In genomic region chr11:62832346-62833234, GRCh38 we compare ENCODE assay signal across 8 cellular contexts. TPM values are rescaled to one million over a fixed set of nuclear protein-coding genes. Genes with fewer than 3 reads are reported as not detected.
A peak's percentile ranks its signal among the peaks of the same experiment; 100 is the strongest.
DNase-seq lines count a peak whose midpoint lies in the region; ATAC-seq, FAIRE-seq and TF ChIP-seq lines count a peak whose summit lies in the region.

Gene TEX54, minus strand, starts transcription at chr11:62832841.

- intact Hi-C loops in CD8-positive, alpha-beta T cell (cut with DNase I, micrococcal nuclease), result loop anchor here (1.0 to 2.0 kb wide), 7 partner anchors 24 to 231 kb away; partner anchors contain the start of genes MTA2 (in 1 of the 2), TAF6L (in 1 of the 2), TMEM179B (in 1 of the 2) and TMEM223 (in 1 of the 2)
- intact Hi-C loops in dendritic cell treated with granulocyte-macrophage colony-stimulating factor and Interleukin-4, amounts not matched to agents 40 ng/mL and 50 ng/mL, for 4 days (cut with micrococcal nuclease), result loop anchor here (2.0 kb wide), 2 partner anchors 14 to 46 kb away; partner anchors contain the start of gene TMEM179B
- intact Hi-C loops in vagina (cut with DNase I), result loop anchor here (10.0 kb wide), 1 partner anchor 48 kb away; the partner anchor contains the start of gene TMEM179B

- no peaks in the 10 kb centered on the region for H3K27me3 ChIP-seq in CD8-positive, alpha-beta T cell (ENCODE audit: insufficient read depth, low read length)
- H3K27me3 ChIP-seq in vagina, result no peaks in the 10 kb centered on the region

- FAIRE-seq in HTR-8/SVneo (lab: Jason Lieb, UNC), result no peak

- H3K27ac ChIP-seq in CD8-positive, alpha-beta T cell (ENCODE audit: low read depth, low read length), result peak within 1 kb of the TSS; percentile 94
- H3K27ac ChIP-seq in vagina, result peak within 1 kb of the TSS; percentile 94

- TF ChIP-seq CTCF in CD8-positive, alpha-beta T cell (IDR thresholded peaks at IDR 0.05), result no peak
- TF ChIP-seq CTCF in vagina (IDR thresholded peaks at IDR 0.05), result no peak

- POLR2A ChIA-PET in CD8-positive, alpha-beta T cell (lab: Charles Lee), result interaction anchor here (0.6 to 2.8 kb wide), 16 partner anchors 9 to 865 kb away, joined by 3 to 67 read pairs (median 4); partner anchors contain the start of genes C11orf98, CSKMT, HNRNPUL2 and NXF1

- DNase-seq in CD8-positive, alpha-beta T cell, result no peak
- peak; percentile 49 for DNase-seq in NCI-H82 treated with DMSO at 0.1 percent for 48 hours (lab: John Stamatoyannopoulos, UW; ENCODE audit: unreplicated experiment)
- DNase-seq in mucosa of gallbladder (ENCODE audit: low spot score), result peak; percentile 14
- DNase-seq in vagina (ENCODE audit: extremely low spot score in 2 of 2), result peak in 1 of 2 donors; percentile 93
- DNase-seq in HTR-8/SVneo (ENCODE audit: insufficient read length, low spot score), result no peak
- no peak for DNase-seq in stimulated activated CD4-positive, alpha-beta T cell treated with anti-CD3 and anti-CD28 coated beads, Interleukin-15, amount 100 ng/mL, for 24 hours

- CTCF ChIA-PET in CD8-positive, alpha-beta T cell (lab: Charles Lee), result interaction anchor here (0.7 to 1.9 kb wide), 4 partner anchors 19 to 49 kb away, joined by 3 to 7 read pairs (median 4); partner anchors contain the start of gene SLC3A2

- H3K4me1 ChIP-seq in CD8-positive, alpha-beta T cell (ENCODE audit: insufficient read depth, low read length), result peaks cover 22% of the 10 kb centered on the region
- H3K4me1 ChIP-seq in vagina, result peaks cover 59% of the 10 kb centered on the region

- no peaks in the 10 kb centered on the region for H3K9me3 Mint-ChIP-seq in CD8-positive, alpha-beta T cell
- H3K9me3 Mint-ChIP-seq in dendritic cell treated with granulocyte-macrophage colony-stimulating factor and Interleukin-4, amounts not matched to agents 40 ng/mL and 50 ng/mL, for 4 days, result no peaks in the 10 kb centered on the region

- H3K36me3 Mint-ChIP-seq in CD8-positive, alpha-beta T cell, result peaks cover 64% of the 10 kb centered on the region
- H3K36me3 Mint-ChIP-seq in dendritic cell treated with granulocyte-macrophage colony-stimulating factor and Interleukin-4, amounts not matched to agents 40 ng/mL and 50 ng/mL, for 4 days (ENCODE audit: low read depth), result peaks cover 88% of the 10 kb centered on the region

- H3K4me3 ChIP-seq in CD8-positive, alpha-beta T cell (ENCODE audit: low read depth, low read length), result peak within 1 kb of the TSS; percentile 95
- H3K4me3 ChIP-seq in vagina, result peak within 1 kb of the TSS; percentile 96 to 99

- no peak for ATAC-seq in CD8-positive, alpha-beta T cell
- peak; percentile 11 for ATAC-seq in GM21576 (IDR thresholded peaks at IDR 0.05; ENCODE audit: unreplicated experiment)

- no peaks in the 10 kb centered on the region for H3K9me3 ChIP-seq in CD8-positive, alpha-beta T cell (ENCODE audit: low read length)
- no peaks in the 10 kb centered on the region for H3K9me3 ChIP-seq in vagina

- H3K27ac Mint-ChIP-seq in CD8-positive, alpha-beta T cell, result peak within 1 kb of the TSS; percentile 98
- peak within 1 kb of the TSS; percentile 94 for H3K27ac Mint-ChIP-seq in dendritic cell treated with granulocyte-macrophage colony-stimulating factor and Interleukin-4, amounts not matched to agents 40 ng/mL and 50 ng/mL, for 4 days

- H3K36me3 ChIP-seq in CD8-positive, alpha-beta T cell (ENCODE audit: insufficient read depth, low read length), result peaks cover 21% of the 10 kb centered on the region
- H3K36me3 ChIP-seq in vagina, result peaks cover 0 to 14% of the 10 kb centered on the region in 2 donors

- peak within 1 kb of the TSS; percentile 96 for H3K4me3 Mint-ChIP-seq in CD8-positive, alpha-beta T cell
- H3K4me3 Mint-ChIP-seq in dendritic cell treated with granulocyte-macrophage colony-stimulating factor and Interleukin-4, amounts not matched to agents 40 ng/mL and 50 ng/mL, for 4 days, result peak within 1 kb of the TSS; percentile 95

- no peaks in the 10 kb centered on the region for H3K27me3 Mint-ChIP-seq in CD8-positive, alpha-beta T cell (ENCODE audit: low read depth)
- no peaks in the 10 kb centered on the region for H3K27me3 Mint-ChIP-seq in dendritic cell treated with granulocyte-macrophage colony-stimulating factor and Interleukin-4, amounts not matched to agents 40 ng/mL and 50 ng/mL, for 4 days

- no peak for TF ChIP-seq POLR2A in vagina (IDR thresholded peaks at IDR 0.05)

- peaks cover 39% of the 10 kb centered on the region for H3K4me1 Mint-ChIP-seq in CD8-positive, alpha-beta T cell (ENCODE audit: low read depth)
- peaks cover 57% of the 10 kb centered on the region for H3K4me1 Mint-ChIP-seq in dendritic cell treated with granulocyte-macrophage colony-stimulating factor and Interleukin-4, amounts not matched to agents 40 ng/mL and 50 ng/mL, for 4 days (ENCODE audit: low read depth)

RNA-seq across cellular contexts. Expression of gene TEX54, which starts in this region (rescaled TPM):
- total RNA-seq in CD8-positive, alpha-beta T cell, result not detected
- not detected for total RNA-seq in mucosa of gallbladder
- not detected for total RNA-seq in vagina

Comparison
In these comparisons a context has a peak if more than half of its experiments do, and no peak if none do; other contexts are left out.
1. Peak in DNase-seq in mucosa of gallbladder; RNA of the gene not detected or under 1 TPM.